9 cellular contexts compared by ENCODE assay signal in the genomic region with DNA sequence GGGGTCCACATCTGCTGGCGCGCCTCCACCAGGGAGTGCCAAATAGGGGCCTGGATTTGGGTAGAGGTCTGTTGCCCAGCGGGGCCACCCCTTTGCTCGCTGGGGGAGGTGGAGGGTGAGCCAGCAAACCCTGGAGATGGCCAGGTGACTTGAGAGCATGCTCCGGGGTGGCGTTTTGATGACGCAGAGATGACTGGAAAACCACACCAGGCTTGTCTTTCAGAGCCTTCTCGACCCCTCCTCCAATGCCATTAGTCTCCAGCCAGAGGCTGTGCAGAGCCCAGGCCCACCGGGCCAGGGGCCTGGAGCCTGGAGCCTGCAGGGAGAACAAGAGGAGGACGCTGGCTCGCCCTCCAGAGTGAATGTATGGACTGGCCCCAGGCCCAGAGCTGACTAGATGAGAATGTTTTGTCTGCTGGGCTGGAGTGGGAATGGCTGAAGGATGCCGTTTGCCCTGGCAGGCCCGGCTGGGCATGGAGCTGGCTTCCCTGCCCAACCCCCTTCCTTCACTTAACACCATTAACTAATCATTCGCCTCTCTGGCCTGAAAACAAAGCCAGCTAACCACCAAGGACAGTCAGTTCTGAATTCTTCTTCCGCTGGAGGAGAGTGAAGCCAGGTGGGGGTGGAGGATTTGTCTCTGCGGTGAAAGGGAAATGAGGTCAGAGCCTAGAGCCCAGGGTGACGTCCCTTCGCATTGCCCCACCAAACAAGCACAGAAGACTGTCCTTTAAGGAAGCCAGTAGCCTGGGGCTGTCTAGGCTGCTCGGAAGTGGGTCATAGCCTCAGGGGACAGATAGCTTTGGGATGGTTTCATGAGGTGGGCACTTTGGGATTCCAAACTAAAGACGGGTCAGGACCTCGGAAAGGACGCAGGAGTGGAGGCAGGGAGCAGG. TPM values are rescaled to one million over a fixed set of nuclear protein-coding genes. Genes with fewer than 3 reads are reported as not detected.
DNase-seq lines count a peak whose midpoint lies in the region; ATAC-seq and TF ChIP-seq lines count a peak whose summit lies in the region.
"Had no signal": no experiment of that assay in that cellular context is flagged by ENCODE, and none has a peak within 500 bp of the region (broad histone marks: within the 10 kb centered on the region; RNA-seq: fewer than 3 reads in every experiment).

No MANE protein-coding gene starts in this region.

- no peaks in the 10 kb centered on the region for H3K36me3 Mint-ChIP-seq in activated T-cell treated with anti-CD3 and anti-CD28 coated beads, Interleukin-2, amount 50 U/mL, for 72 hours (ENCODE audit: insufficient read depth in 2 of 2)

- peaks cover 29% of the 10 kb centered on the region for H3K4me1 Mint-ChIP-seq in activated T-cell treated with anti-CD3 and anti-CD28 coated beads, Interleukin-2, amount 50 U/mL, for 72 hours (ENCODE audit: low read depth)

- 0 out of 2 replicates have a peak overlapping the region, but pooled peaks have one; percentile 0 for H3K4me3 ChIP-seq in SJCRH30
- peak overlapping the region; percentile 77 for H3K4me3 ChIP-seq in psoas muscle

- no peaks in the 10 kb centered on the region; the same call in 1 of the 2 replicates for H3K36me3 ChIP-seq in SJCRH30
- peaks cover 0 to 7% of the 10 kb centered on the region in 2 donors for H3K36me3 ChIP-seq in psoas muscle (ENCODE audit: insufficient read depth in 1 of 2, low read depth in 1 of 2)

- intact Hi-C loops in psoas muscle (cut with DNase I) = loop anchor here in 1 of 2 donors (10.0 kb wide), 1 partner anchor 114 kb away; a partner anchor contains a TSS

- H3K27ac ChIP-seq in SJCRH30 = no peak overlapping the region
- H3K27ac ChIP-seq in psoas muscle = peak overlapping the region; percentile 80

- DNase-seq in activated T-cell treated with anti-CD3 and anti-CD28 coated beads, Interleukin-2, amount 50 U/mL, for 72 hours = peak; percentile 43 to 51
- no peak for DNase-seq in activated T-cell treated with anti-CD3 and anti-CD28 coated beads, Interleukin-2, amount 50 U/mL, for 1 hour
- DNase-seq in SJCRH30 (peak; percentile 28 to 38), fibroblast of gingiva (ENCODE audit: low read depth) (peak; percentile 16), psoas muscle (no peak), NCI-H748 (lab: John Stamatoyannopoulos, UW; ENCODE audit: unreplicated experiment) (no peak)
- no peak for DNase-seq in stimulated activated CD4-positive, alpha-beta T cell treated with anti-CD3 and anti-CD28 coated beads, Interleukin-2, amount 100 ng/mL, for 48 hours
- DNase-seq: DND-41 had no signal

- peak overlapping the region; percentile 62 to 69 for H3K4me3 Mint-ChIP-seq in activated T-cell treated with anti-CD3 and anti-CD28 coated beads, Interleukin-2, amount 50 U/mL, for 72 hours

- TF ChIP-seq CTCF in psoas muscle (IDR thresholded peaks at IDR 0.05) = no peak

- peak in 1 of 2 donors; percentile 19 for ATAC-seq in activated T-cell treated with anti-CD3 and anti-CD28 coated beads, Interleukin-2, amount 50 U/mL, for 72 hours (replicated peaks in 1 of 2)
- peak in 2 of 4 donors; percentile 7 to 18 for ATAC-seq in psoas muscle
- no peak for ATAC-seq in HG02610 (IDR thresholded peaks at IDR 0.05; ENCODE audit: unreplicated experiment)

- no peak overlapping the region for H3K27ac Mint-ChIP-seq in activated T-cell treated with anti-CD3 and anti-CD28 coated beads, Interleukin-2, amount 50 U/mL, for 72 hours

- WGBS in psoas muscle, 3 donors = 66 to 78% (median 71%) methylated on average over 22 of the region's 22 CpGs

- H3K4me1 ChIP-seq in SJCRH30 (peaks cover 15% of the 10 kb centered on the region), psoas muscle (peaks cover 9% of the 10 kb centered on the region)

- H3K27me3 ChIP-seq in SJCRH30 = no peaks in the 10 kb centered on the region
- no peaks in the 10 kb centered on the region for H3K27me3 ChIP-seq in psoas muscle (ENCODE audit: insufficient read depth in 3 of 3, low read length in 2 of 3)

- H3K9me3 ChIP-seq in SJCRH30 (replicated peaks) (no peaks in the 10 kb centered on the region), psoas muscle (no peaks in the 10 kb centered on the region)

- no peaks in the 10 kb centered on the region for H3K9me3 Mint-ChIP-seq in activated T-cell treated with anti-CD3 and anti-CD28 coated beads, Interleukin-2, amount 50 U/mL, for 72 hours

- peaks cover 8% of the 10 kb centered on the region for H3K27me3 Mint-ChIP-seq in activated T-cell treated with anti-CD3 and anti-CD28 coated beads, Interleukin-2, amount 50 U/mL, for 72 hours (ENCODE audit: low read depth)

RNA-seq across cellular contexts. Expression of a gene that starts 1.6 kb away (rescaled TPM):
- 1 to 10 TPM; 4.7 to 5.2 TPM for total RNA-seq in activated T-cell treated with anti-CD3 and anti-CD28 coated beads, Interleukin-2, amount 50 U/mL, for 72 hours
- 30.2 and 31.7 TPM in 2 replicates for total RNA-seq in SJCRH30 (2014; rRNA removed; shearing (Covaris generic))
- 10 to 100 TPM; 24.5 to 71.1 (median 43.6) TPM for total RNA-seq in psoas muscle
- 10 to 100 TPM; 15.4 to 27.4 (median 27.3) TPM for polyA plus RNA-seq in psoas muscle

RNA-seq across cellular contexts. Expression of a gene that starts 15.8 kb away (rescaled TPM):
- 10 to 100 TPM; 32.5 to 38.9 TPM for total RNA-seq in activated T-cell treated with anti-CD3 and anti-CD28 coated beads, Interleukin-2, amount 50 U/mL, for 72 hours
- 8.3 and 10.4 TPM in 2 replicates for total RNA-seq in SJCRH30 (2014; rRNA removed; shearing (Covaris generic))
- 1 to 10 TPM; 6.1 to 8.8 (median 7.5) TPM for total RNA-seq in psoas muscle
- polyA plus RNA-seq in psoas muscle = 1 to 10 TPM; 5.8 to 8.9 (median 7.1) TPM

RNA-seq across cellular contexts. Expression of a gene that starts 22.2 kb away (rescaled TPM):
- total RNA-seq in activated T-cell treated with anti-CD3 and anti-CD28 coated beads, Interleukin-2, amount 50 U/mL, for 72 hours = not detected
- total RNA-seq in SJCRH30 (2014; rRNA removed; shearing (Covaris generic)) = 0.85 and 2.0 TPM in 2 replicates
- total RNA-seq in psoas muscle = 10 to 100 TPM in 1 of 4 donors, 1 to 10 TPM in 3; 5.3 to 11.6 (median 8.8) TPM
- 10 to 100 TPM in 1 of 3 donors, 1 to 10 TPM in 2; 3.2 to 12.0 (median 4.7) TPM for polyA plus RNA-seq in psoas muscle

RNA-seq across cellular contexts. Expression of a gene that starts 28.0 kb away (rescaled TPM):
- total RNA-seq in activated T-cell treated with anti-CD3 and anti-CD28 coated beads, Interleukin-2, amount 50 U/mL, for 72 hours = not detected
- total RNA-seq in SJCRH30 (2014; rRNA removed; shearing (Covaris generic)) = not detected in 2 replicates
- not detected for total RNA-seq in psoas muscle
- under 1 TPM in 2 of 3 donors, not detected in 1; 0.01 to 0.05 TPM for polyA plus RNA-seq in psoas muscle

Comparison
In these comparisons a context has a peak if more than half of its experiments do, and no peak if none do; other contexts are left out.
1. DNase-seq: peak in activated T-cell treated with anti-CD3 and anti-CD28 coated beads, Interleukin-2, amount 50 U/mL, for 72 hours (2 of 2), SJCRH30 (2 of 2) and fibroblast of gingiva (single experiment); none in activated T-cell treated with anti-CD3 and anti-CD28 coated beads, Interleukin-2, amount 50 U/mL, for 1 hour (single experiment), psoas muscle (0 of 2), NCI-H748 (single experiment) and stimulated activated CD4-positive, alpha-beta T cell treated with anti-CD3 and anti-CD28 coated beads, Interleukin-2, amount 100 ng/mL, for 48 hours (0 of 2).